1 cellular context compared by ENCODE assay signal in the genomic region with DNA sequence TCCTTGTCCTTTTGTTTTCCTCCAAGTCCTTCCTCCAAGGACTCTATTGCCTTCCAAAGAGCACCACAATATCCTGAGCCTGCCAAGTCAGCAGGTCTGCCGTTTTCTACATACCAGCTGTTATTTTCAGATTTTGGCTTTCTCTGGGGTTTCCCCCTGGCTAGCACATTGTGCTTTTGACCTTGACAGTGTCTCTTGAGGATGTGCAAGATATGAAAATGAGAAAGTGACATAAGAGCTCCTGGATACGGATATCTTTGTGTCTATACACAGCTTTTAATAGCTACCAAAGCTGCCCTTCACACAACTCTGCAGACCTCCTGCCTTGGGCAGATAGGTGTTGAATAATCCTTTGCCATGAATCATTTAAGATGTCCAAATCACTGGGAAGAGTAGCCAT.
TF ChIP-seq lines count a peak whose summit lies in the region.

No MANE protein-coding gene starts in this region.

TF ChIP-seq in GM12878, 131 proteins besides CTCF, POLR2A, EP300 and RAD21 (continued from another document):
- no peak for TF ChIP-seq ZNF687 (IDR thresholded peaks at IDR 0.05)
- no peak for TF ChIP-seq RFX5 (IDR thresholded peaks at IDR 0.05; ENCODE audit: low read depth, low read length)
- no peak for TF ChIP-seq BCLAF1 (IDR thresholded peaks at IDR 0.05)
- TF ChIP-seq ZNF274 (IDR thresholded peaks at IDR 0.05; ENCODE audit: insufficient read depth, insufficient read length): no peak
- no peak for TF ChIP-seq MAX (IDR thresholded peaks at IDR 0.05; ENCODE audit: low read depth, low read length)
- TF ChIP-seq POLR2AphosphoS2 (IDR thresholded peaks at IDR 0.05; ENCODE audit: low read depth, low read length): no peak
- no peak for TF ChIP-seq E4F1 (IDR thresholded peaks at IDR 0.05; ENCODE audit: borderline replicate concordance, partially characterized antibody)
- TF ChIP-seq IRF3 (IDR thresholded peaks at IDR 0.05): no peak
- TF ChIP-seq RAD51 (IDR thresholded peaks at IDR 0.05): no peak
- no peak for TF ChIP-seq SIN3A (IDR thresholded peaks at IDR 0.05; ENCODE audit: low read depth, low read length)
- no peak for TF ChIP-seq TARDBP (IDR thresholded peaks at IDR 0.05; ENCODE audit: borderline replicate concordance)
- no peak for TF ChIP-seq TCF12 (IDR thresholded peaks at IDR 0.05; ENCODE audit: low read depth, low read length)
- no peak for TF ChIP-seq ZNF217 (IDR thresholded peaks at IDR 0.05)
- TF ChIP-seq CBFB (IDR thresholded peaks at IDR 0.05; ENCODE audit: low read depth): no peak
